In genomic region chr1:161130266-161130665, GRCh38 we compare ENCODE assay signal across 10 cellular contexts. TPM values are rescaled to one million over a fixed set of nuclear protein-coding genes. Genes with fewer than 3 reads are reported as not detected.
A peak's percentile ranks its signal among the peaks of the same experiment; 100 is the strongest.
DNase-seq lines count a peak whose midpoint lies in the region; ATAC-seq and TF ChIP-seq lines count a peak whose summit lies in the region.
"Had no signal": no experiment of that assay in that cellular context is flagged by ENCODE, and none has a peak within 500 bp of the region (broad histone marks: within the 10 kb centered on the region; RNA-seq: fewer than 3 reads in every experiment).

No MANE protein-coding gene starts in this region.

- DNase-seq in CD8-positive, alpha-beta T cell = no peak
- DNase-seq in coronary artery (ENCODE audit: low spot score) (no peak), MV-4-11 (lab: John Stamatoyannopoulos, UW) (no peak)
- DNase-seq: NCI-H2227 treated with DMSO at 0.1 percent for 48 hours had no signal

- intact Hi-C loops in CD8-positive, alpha-beta T cell (cut with DNase I, micrococcal nuclease) = loop anchor here (5.0 to 10.0 kb wide), 4 partner anchors 33 to 865 kb away; partner anchors contain the start of genes COPA (in 1 of the 2), DCAF8 (in 1 of the 2), KLHDC9 (in 1 of the 2) and MPZ (in 1 of the 2)

- H3K36me3 ChIP-seq in CD8-positive, alpha-beta T cell (ENCODE audit: insufficient read depth, low read length) = no peaks in the 10 kb centered on the region
- H3K36me3 ChIP-seq in HUES64 (ENCODE audit: insufficient read depth, low read length) = peaks cover 51% of the 10 kb centered on the region
- peaks cover 37% of the 10 kb centered on the region for H3K36me3 ChIP-seq in neutrophil

- peak overlapping the region; percentile 80 for H3K27ac Mint-ChIP-seq in CD8-positive, alpha-beta T cell

- H3K36me3 Mint-ChIP-seq in CD8-positive, alpha-beta T cell = peaks cover 44% of the 10 kb centered on the region

- 92% methylated on average over 1 of the region's 1 CpG for WGBS in HUES64

- CTCF ChIA-PET in CD8-positive, alpha-beta T cell (lab: Charles Lee) = no interaction called here

- POLR2A ChIA-PET in CD8-positive, alpha-beta T cell (lab: Charles Lee) = interaction anchor here (1.0 to 3.7 kb wide), 2 partner anchors 13 to 32 kb away, joined by 3 to 18 read pairs; partner anchors contain the start of genes KLHDC9, NIT1 and PFDN2

- no peaks in the 10 kb centered on the region for H3K27me3 ChIP-seq in CD8-positive, alpha-beta T cell (ENCODE audit: insufficient read depth, low read length)
- H3K27me3 ChIP-seq in HUES64 (ENCODE audit: insufficient read depth, low read length) (no peaks in the 10 kb centered on the region), neutrophil (no peaks in the 10 kb centered on the region)

- no peak overlapping the region for H3K27ac ChIP-seq in CD8-positive, alpha-beta T cell (ENCODE audit: low read depth, low read length)
- H3K27ac ChIP-seq in HUES64 (ENCODE audit: low read depth, low read length) (no peak overlapping the region), coronary artery (no peak overlapping the region), neutrophil (peak overlapping the region; percentile 96)

- H3K9me3 Mint-ChIP-seq in CD8-positive, alpha-beta T cell = no peaks in the 10 kb centered on the region
- H3K9me3 Mint-ChIP-seq: nephron had no signal

- H3K4me3 ChIP-seq in CD8-positive, alpha-beta T cell (ENCODE audit: low read depth, low read length) = no peak overlapping the region
- H3K4me3 ChIP-seq in HUES64 (ENCODE audit: low read length) (peak overlapping the region; percentile 80), coronary artery (peak overlapping the region; percentile 22), neutrophil (ENCODE audit: low read depth in 1 of 2, low read length in 1 of 2) (no peak overlapping the region)

- peaks cover 55% of the 10 kb centered on the region for H3K4me1 ChIP-seq in CD8-positive, alpha-beta T cell (ENCODE audit: insufficient read depth, low read length)
- peaks cover 12% of the 10 kb centered on the region for H3K4me1 ChIP-seq in HUES64 (ENCODE audit: insufficient read depth, low read length)
- peaks cover 61 to 64% of the 10 kb centered on the region in 2 experiments for H3K4me1 ChIP-seq in neutrophil (ENCODE audit: control insufficient read depth in 1 of 2, insufficient read depth in 1 of 2, low read depth in 1 of 2, low read length in 1 of 2)

- H3K27me3 Mint-ChIP-seq in CD8-positive, alpha-beta T cell (ENCODE audit: low read depth) = no peaks in the 10 kb centered on the region

- peaks cover 62% of the 10 kb centered on the region for H3K4me1 Mint-ChIP-seq in CD8-positive, alpha-beta T cell (ENCODE audit: low read depth)

- H3K4me3 Mint-ChIP-seq in CD8-positive, alpha-beta T cell = no peak overlapping the region
- H3K4me3 Mint-ChIP-seq: nephron had no signal

- no peak overlapping the region for H3K9ac ChIP-seq in HUES64 (ENCODE audit: low read depth, low read length)

- no peak for TF ChIP-seq CTCF in CD8-positive, alpha-beta T cell (IDR thresholded peaks at IDR 0.05)
- no peak for TF ChIP-seq CTCF in coronary artery (IDR thresholded peaks at IDR 0.05)
- TF ChIP-seq CTCF in neutrophil (IDR thresholded peaks at IDR 0.05) = no peak

- no peaks in the 10 kb centered on the region for H3K9me3 ChIP-seq in CD8-positive, alpha-beta T cell (ENCODE audit: low read length)
- H3K9me3 ChIP-seq in HUES64 (ENCODE audit: insufficient read depth, low read depth, low read length) = no peaks in the 10 kb centered on the region
- no peaks in the 10 kb centered on the region for H3K9me3 ChIP-seq in neutrophil

- no peak for ATAC-seq in CD8-positive, alpha-beta T cell
- ATAC-seq in HG02642 (IDR thresholded peaks at IDR 0.05; ENCODE audit: poor library complexity, unreplicated experiment) (no peak), GM21526 (IDR thresholded peaks at IDR 0.05; ENCODE audit: low FRiP score, unreplicated experiment) (no peak)
- ATAC-seq: activated CD4-positive, CD25-positive, alpha-beta regulatory T cell treated with anti-CD3 and anti-CD28 coated beads, Interleukin-2, amount 50 U/mL, for 24 hours had no signal

RNA-seq across cellular contexts. Expression of gene DEDD, which starts 2.2 kb away (rescaled TPM):
- 10 to 100 TPM; 32.4 to 34.6 TPM for total RNA-seq in CD8-positive, alpha-beta T cell
- 30.7 TPM for polyA plus RNA-seq in HUES64 (2013, experiment 1 of 2)
- polyA plus RNA-seq in HUES64 (2013, experiment 2 of 2) = 29.7 TPM

RNA-seq across cellular contexts. Expression of gene NIT1, which starts 12.4 kb away (rescaled TPM):
- total RNA-seq in CD8-positive, alpha-beta T cell = 10 to 100 TPM; 11.5 to 12.8 TPM
- 31.7 TPM for polyA plus RNA-seq in HUES64 (2013, experiment 1 of 2)
- polyA plus RNA-seq in HUES64 (2013, experiment 2 of 2) = 34.2 TPM

RNA-seq across cellular contexts. Expression of gene PFDN2, which starts 12.4 kb away (rescaled TPM):
- 10 to 100 TPM; 64.7 to 75.5 TPM for total RNA-seq in CD8-positive, alpha-beta T cell
- polyA plus RNA-seq in HUES64 (2013, experiment 1 of 2) = 86.9 TPM
- 109 TPM for polyA plus RNA-seq in HUES64 (2013, experiment 2 of 2)

RNA-seq across cellular contexts. Expression of gene UFC1, which starts 23.5 kb away (rescaled TPM):
- 10 to 100 TPM; 94.7 to 96.6 TPM for total RNA-seq in CD8-positive, alpha-beta T cell
- 82.8 TPM for polyA plus RNA-seq in HUES64 (2013, experiment 1 of 2)
- polyA plus RNA-seq in HUES64 (2013, experiment 2 of 2) = 81.9 TPM

RNA-seq across cellular contexts. Expression of gene USP21, which starts 29.0 kb away (rescaled TPM):
- 10 to 100 TPM; 34.8 to 38.1 TPM for total RNA-seq in CD8-positive, alpha-beta T cell
- polyA plus RNA-seq in HUES64 (2013, experiment 1 of 2) = 19.9 TPM
- polyA plus RNA-seq in HUES64 (2013, experiment 2 of 2) = 20.2 TPM

Comparison
In these comparisons a context has a peak if more than half of its experiments do, and no peak if none do; other contexts are left out.
1. H3K4me3 ChIP-seq: peak in HUES64 (single experiment) and coronary artery (single experiment); none in CD8-positive, alpha-beta T cell (single experiment) and neutrophil (0 of 2).